ENCODE assay signal across 16 cellular contexts in the genomic region with DNA sequence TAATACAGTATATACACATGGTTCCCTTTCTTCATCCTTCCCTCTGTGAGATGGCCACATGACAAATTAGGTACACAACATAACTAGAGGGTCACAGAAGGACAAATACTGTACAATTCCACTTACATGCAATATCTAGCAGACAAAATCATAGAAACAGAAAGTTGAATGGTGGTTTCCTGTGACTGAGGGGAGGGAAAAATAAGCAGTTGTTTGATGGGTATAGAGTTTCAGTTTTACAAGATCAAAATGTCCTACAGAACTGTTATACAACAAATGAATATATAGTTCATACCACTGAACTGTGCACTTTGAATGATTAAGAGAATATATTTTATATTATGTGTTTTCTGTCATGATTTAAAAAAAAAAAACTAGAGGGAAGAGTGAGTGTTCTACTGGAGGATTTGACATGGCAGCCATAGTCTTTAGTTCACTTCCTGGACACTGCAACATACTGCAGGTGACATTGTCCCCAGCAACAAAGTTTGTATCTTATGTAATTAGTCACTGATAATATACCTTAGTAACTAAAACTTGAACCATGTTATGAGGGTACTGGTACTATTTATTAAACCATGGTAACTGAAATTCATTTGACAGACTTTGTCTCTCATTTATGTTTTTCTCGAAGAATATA. TPM values are rescaled to one million over a fixed set of nuclear protein-coding genes. Genes with fewer than 3 reads are reported as not detected.
A peak's percentile ranks its signal among the peaks of the same experiment; 100 is the strongest.
DNase-seq lines count a peak whose midpoint lies in the region; ATAC-seq and TF ChIP-seq lines count a peak whose summit lies in the region.
"Had no signal": no experiment of that assay in that cellular context is flagged by ENCODE, and none has a peak within 500 bp of the region (broad histone marks: within the 10 kb centered on the region; RNA-seq: fewer than 3 reads in every experiment).

No MANE protein-coding gene starts in this region.

- H4K20me1 ChIP-seq in Loucy (ENCODE audit: insufficient read depth, low read length, poor library complexity, severe bottlenecking), result no peaks in the 10 kb centered on the region

- H3K9me3 Mint-ChIP-seq in osteocyte (ENCODE audit: unreplicated experiment), result peaks cover 13% of the 10 kb centered on the region

- H3K79me2 ChIP-seq in Loucy (ENCODE audit: insufficient read depth, low read length), result no peaks in the 10 kb centered on the region

- DNase-seq in NCI-H226, result no peak
- no peak for DNase-seq in foreskin keratinocyte
- no peak for DNase-seq in NOMO-1 treated with DMSO at 0.1 percent for 48 hours (lab: John Stamatoyannopoulos, UW; ENCODE audit: unreplicated experiment)
- no peak for DNase-seq in osteocyte (ENCODE audit: extremely low spot score, unreplicated experiment)
- DNase-seq: NCI-H1092; pancreas; stimulated activated CD4-positive, alpha-beta T cell treated with anti-CD3 and anti-CD28 coated beads, Interleukin-4, amount 100 ng/mL, for 1 hour; testis had no signal

- ATAC-seq in GM18508 (IDR thresholded peaks at IDR 0.05; ENCODE audit: insufficient read depth, unreplicated experiment) (peak; percentile 90), GM19463 (IDR thresholded peaks at IDR 0.05; ENCODE audit: unreplicated experiment) (peak; percentile 89), HG02970 (IDR thresholded peaks at IDR 0.05; ENCODE audit: low FRiP score, unreplicated experiment) (peak; percentile 84), foreskin keratinocyte (no peak)
- ATAC-seq: pancreas had no signal

- H3K9ac ChIP-seq in Loucy (ENCODE audit: low read depth, low read length, poor library complexity, severe bottlenecking), result no peak overlapping the region

- H3K36me3 Mint-ChIP-seq in osteocyte (ENCODE audit: unreplicated experiment), result no peaks in the 10 kb centered on the region

- H3K4me1 ChIP-seq in Loucy (ENCODE audit: insufficient read depth, low read length, poor library complexity, severe bottlenecking) (peaks cover 7% of the 10 kb centered on the region), foreskin keratinocyte (no peaks in the 10 kb centered on the region)
- H3K4me1 ChIP-seq: pancreas, testis had no signal

- no peak overlapping the region for H3K4me3 Mint-ChIP-seq in osteocyte (ENCODE audit: unreplicated experiment)

- no peaks in the 10 kb centered on the region for H3K27me3 ChIP-seq in Loucy (ENCODE audit: insufficient read depth, low read length, poor library complexity, severe bottlenecking)
- H3K27me3 ChIP-seq in foreskin keratinocyte, result no peaks in the 10 kb centered on the region
- H3K27me3 ChIP-seq: pancreas, testis had no signal

- H3K9me2 ChIP-seq in Loucy (replicated peaks; ENCODE audit: low read depth, low read length), result no peaks in the 10 kb centered on the region

- no peak overlapping the region for H3K27ac Mint-ChIP-seq in osteocyte (ENCODE audit: unreplicated experiment)

- peak overlapping the region; percentile 5 for H3K4me3 ChIP-seq in Loucy (ENCODE audit: low read length, poor library complexity, severe bottlenecking)
- H3K4me3 ChIP-seq: coronary artery, pancreas, testis had no signal

- no peaks in the 10 kb centered on the region for H3K27me3 Mint-ChIP-seq in osteocyte (ENCODE audit: unreplicated experiment)

- H2AFZ ChIP-seq in Loucy (ENCODE audit: low read length), result peak overlapping the region; percentile 58

- TF ChIP-seq CTCF in Loucy (conservative IDR thresholded peaks at IDR 0.05; ENCODE audit: low read length), result no peak
- no peak for TF ChIP-seq CTCF in foreskin keratinocyte (conservative IDR thresholded peaks at IDR 0.05)
- TF ChIP-seq CTCF in osteocyte (IDR thresholded peaks at IDR 0.05), result no peak

- H3K36me3 ChIP-seq in Loucy (ENCODE audit: insufficient read depth, low read length), result no peaks in the 10 kb centered on the region
- H3K36me3 ChIP-seq: pancreas had no signal

- H3F3A ChIP-seq in Loucy (ENCODE audit: low read depth), result no peaks in the 10 kb centered on the region

- H3K4me2 ChIP-seq in Loucy (ENCODE audit: low read depth, low read length, poor library complexity, severe bottlenecking), result peak overlapping the region; percentile 39

- H3K9me3 ChIP-seq in Loucy (ENCODE audit: insufficient read depth, low read depth, low read length), result peaks cover 6% of the 10 kb centered on the region; the same call in 1 of the 2 replicates
- H3K9me3 ChIP-seq: pancreas, testis had no signal

- H3K27ac ChIP-seq in foreskin keratinocyte, result no peak overlapping the region
- H3K27ac ChIP-seq: coronary artery, pancreas, testis had no signal

- peaks cover 4% of the 10 kb centered on the region for H3K4me1 Mint-ChIP-seq in osteocyte (ENCODE audit: unreplicated experiment)

RNA-seq across cellular contexts. Expression of a gene that starts 37.2 kb away (rescaled TPM):
- total RNA-seq in foreskin keratinocyte (not detected in 2 replicates), osteocyte (not detected in 2 replicates)
- polyA plus RNA-seq in foreskin keratinocyte, result not detected in 2 replicates
- total RNA-seq: frontal cortex, liver, pancreas had no signal
- polyA plus RNA-seq: BJ, pancreas had no signal
